Comparison of ENCODE assay signal across 30 cellular contexts in genomic region chr1:207319207-207319606, GRCh38. TPM values are rescaled to one million over a fixed set of nuclear protein-coding genes. Genes with fewer than 3 reads are reported as not detected.
DNase-seq lines count a peak whose midpoint lies in the region; ATAC-seq, FAIRE-seq and TF ChIP-seq lines count a peak whose summit lies in the region.
"Had no signal": no experiment of that assay in that cellular context is flagged by ENCODE, and none has a peak within 500 bp of the region (broad histone marks: within the 10 kb centered on the region; RNA-seq: fewer than 3 reads in every experiment).

No MANE protein-coding gene starts in this region.

- POLR2A ChIA-PET in activated CD4-positive, alpha-beta T cell treated with anti-CD3 and anti-CD28 coated beads, Interleukin-2, amount 10 ng/mL, durations not matched to agents 7 days and 5 days (lab: Charles Lee): no interaction called here
- POLR2A ChIA-PET in activated CD4-positive, alpha-beta T cell treated with anti-CD3 and anti-CD28 coated beads for 36 hours (lab: Charles Lee): no interaction called here
- POLR2A ChIA-PET in activated CD8-positive, alpha-beta T cell treated with anti-CD3 and anti-CD28 coated beads, Interleukin-2, amount 10 ng/mL, durations not matched to agents 7 days and 5 days (lab: Charles Lee): no interaction called here
- POLR2A ChIA-PET in HepG2 (lab: Yijun Ruan, JAX): no interaction called here

- H3K4me3 ChIP-seq in adrenal gland (no peak overlapping the region), HepG2 (replicated peaks in 1 of 3; ENCODE audit: insufficient read depth in 1 of 3, low read depth in 2 of 3, low read length in 3 of 3) (no peak overlapping the region)
- H3K4me3 ChIP-seq: cardiac muscle cell, MG63, neural progenitor cell, thyroid gland had no signal

- H3K36me3 Mint-ChIP-seq in activated CD4-positive, alpha-beta T cell treated with anti-CD3 and anti-CD28 coated beads, Interleukin-2, amount 10 ng/mL, durations not matched to agents 7 days and 5 days (ENCODE audit: low read depth): peaks cover 25% of the 10 kb centered on the region
- H3K36me3 Mint-ChIP-seq in activated CD4-positive, alpha-beta T cell treated with anti-CD3 and anti-CD28 coated beads for 36 hours (ENCODE audit: low read depth): peaks cover 15% of the 10 kb centered on the region
- peaks cover under 1% of the 10 kb centered on the region for H3K36me3 Mint-ChIP-seq in mesothelial cell of epicardium
- H3K36me3 Mint-ChIP-seq in stimulated activated naive B cell treated with anti-CD40 and anti-IgM and Interleukin-4, amounts not matched to agents 10 μg/mL and 1 μg/mL and 100 μg/mL, for 72 hours: peaks cover 6 to 8% of the 10 kb centered on the region in 2 donors
- peaks cover 24% of the 10 kb centered on the region for H3K36me3 Mint-ChIP-seq in activated CD8-positive, alpha-beta T cell treated with anti-CD3 and anti-CD28 coated beads, Interleukin-2, amount 10 ng/mL, durations not matched to agents 7 days and 5 days (ENCODE audit: low read depth)
- H3K36me3 Mint-ChIP-seq: neural progenitor cell had no signal

- no peak for TF ChIP-seq EP300 in HepG2 (IDR thresholded peaks at IDR 0.05; ENCODE audit: low read depth in 2 of 2, low read length in 2 of 2)
- TF ChIP-seq EP300 in HepG2 (CRISPR knock-in tag; IDR thresholded peaks at IDR 0.05; ENCODE audit: borderline replicate concordance): no peak

- no peak for FAIRE-seq in HepG2 (lab: Jason Lieb, UNC)

- H3K4me1 ChIP-seq in adrenal gland (replicated peaks in 1 of 2) (peaks cover 15 to 39% of the 10 kb centered on the region in 2 donors), HepG2 (ENCODE audit: insufficient read depth, low read length) (peaks cover 14% of the 10 kb centered on the region; the same call in 1 of the 2 replicates)
- H3K4me1 ChIP-seq: neural progenitor cell had no signal

- no peak for DNase-seq in activated CD4-positive, alpha-beta T cell treated with anti-CD3 and anti-CD28 coated beads, Interleukin-2, amount 10 ng/mL, durations not matched to agents 7 days and 5 days
- DNase-seq in activated CD4-positive, alpha-beta T cell treated with anti-CD3 and anti-CD28 coated beads for 36 hours: no peak
- DNase-seq in adrenal gland (no peak), mesothelial cell of epicardium (ENCODE audit: low spot score in 2 of 2, unreplicated experiment in 2 of 2) (no peak), NCI-H2227 (lab: John Stamatoyannopoulos, UW; ENCODE audit: unreplicated experiment) (no peak), HepG2 (ENCODE audit: low spot score) (no peak)
- DNase-seq in stimulated activated naive B cell treated with anti-CD40 and anti-IgM and Interleukin-4, amounts not matched to agents 10 μg/mL and 1 μg/mL and 100 μg/mL, for 72 hours: no peak
- no peak for DNase-seq in activated CD8-positive, alpha-beta T cell treated with anti-CD3 and anti-CD28 coated beads, Interleukin-2, amount 10 ng/mL, durations not matched to agents 7 days and 5 days
- DNase-seq: activated CD8-positive, alpha-beta memory T cell treated with anti-CD3 and anti-CD28 coated beads, Interleukin-2, amount 10 ng/mL, durations not matched to agents 7 days and 5 days; activated naive CD4-positive, alpha-beta T cell treated with anti-CD3 and anti-CD28 coated beads for 36 hours; activated T-cell treated with anti-CD3 and anti-CD28 coated beads, Interleukin-2, amount 50 U/mL, for 72 hours; anterior cingulate cortex; cortex of kidney; DMS53; endodermal cell; GDM1; glutamatergic neuron; left colon; MG63; NCI-H1417 treated with DMSO at 0.1 percent for 48 hours; NCI-H2081 treated with DMSO at 0.1 percent for 48 hours; NCI-H446 treated with DMSO at 0.1 percent for 48 hours; stimulated activated CD4-positive, alpha-beta T cell treated with anti-CD3 and anti-CD28 coated beads, Interleukin-4, amount 100 ng/mL, for 4 hours; thyroid gland had no signal

- TF ChIP-seq CTCF in adrenal gland (IDR thresholded peaks at IDR 0.05) (no peak), mesothelial cell of epicardium (IDR thresholded peaks at IDR 0.05; ENCODE audit: unreplicated experiment) (no peak), HepG2 (CRISPR knock-in tag; IDR thresholded peaks at IDR 0.05) (no peak)

- CTCF ChIA-PET in activated CD4-positive, alpha-beta T cell treated with anti-CD3 and anti-CD28 coated beads, Interleukin-2, amount 10 ng/mL, durations not matched to agents 7 days and 5 days (lab: Charles Lee): interaction anchor here (1.2 kb wide), 1 partner anchor 21 kb away, joined by 4 read pairs; no protein-coding TSS in a partner anchor
- CTCF ChIA-PET in activated CD4-positive, alpha-beta T cell treated with anti-CD3 and anti-CD28 coated beads for 36 hours (lab: Charles Lee): interaction anchor here (0.6 to 1.0 kb wide), 2 partner anchors 10 to 42 kb away, joined by 3 to 4 read pairs; no protein-coding TSS in a partner anchor
- CTCF ChIA-PET in activated CD8-positive, alpha-beta T cell treated with anti-CD3 and anti-CD28 coated beads, Interleukin-2, amount 10 ng/mL, durations not matched to agents 7 days and 5 days (lab: Charles Lee): interaction anchor here (5.9 kb wide), 1 partner anchor 86 kb away, joined by 43 read pairs; no protein-coding TSS in a partner anchor
- CTCF ChIA-PET in HepG2 (lab: Yijun Ruan, JAX; ENCODE audit: low intra/inter-chr PET ratio, low total read pairs): no interaction called here

- H3K9me3 ChIP-seq in adrenal gland (replicated peaks in 1 of 3) (no peaks in the 10 kb centered on the region), HepG2 (ENCODE audit: low read length) (no peaks in the 10 kb centered on the region)
- H3K9me3 ChIP-seq: MG63, thyroid gland had no signal

- H3K27ac ChIP-seq in adrenal gland (peak overlapping the region in 3 of 5 donors; percentile 37 to 60 (median 53)), HepG2 (ENCODE audit: extremely low read length, insufficient read depth, low read length) (no peak overlapping the region)
- H3K27ac ChIP-seq: 22Rv1, cardiac muscle cell, neural progenitor cell had no signal

- H3K4me3 Mint-ChIP-seq in activated CD4-positive, alpha-beta T cell treated with anti-CD3 and anti-CD28 coated beads, Interleukin-2, amount 10 ng/mL, durations not matched to agents 7 days and 5 days: no peak overlapping the region
- no peak overlapping the region for H3K4me3 Mint-ChIP-seq in activated CD4-positive, alpha-beta T cell treated with anti-CD3 and anti-CD28 coated beads for 36 hours
- H3K4me3 Mint-ChIP-seq in mesothelial cell of epicardium: no peak overlapping the region
- H3K4me3 Mint-ChIP-seq in stimulated activated naive B cell treated with anti-CD40 and anti-IgM and Interleukin-4, amounts not matched to agents 10 μg/mL and 1 μg/mL and 100 μg/mL, for 72 hours: no peak overlapping the region
- no peak overlapping the region for H3K4me3 Mint-ChIP-seq in activated CD8-positive, alpha-beta T cell treated with anti-CD3 and anti-CD28 coated beads, Interleukin-2, amount 10 ng/mL, durations not matched to agents 7 days and 5 days
- H3K4me3 Mint-ChIP-seq: activated CD4-positive, alpha-beta T cell treated with anti-CD3 and anti-CD28 coated beads, Interleukin-2, amount 10 ng/mL, durations not matched to agents 24 days and 14 days; activated naive CD4-positive, alpha-beta T cell treated with anti-CD3 and anti-CD28 coated beads for 36 hours; endodermal cell; neural progenitor cell; stimulated activated naive CD8-positive, alpha-beta T cell treated with anti-CD3 and anti-CD28 coated beads, Interleukin-15, Interleukin-2, amounts not matched to agents 100 ng/mL and 50 ng/mL, for 24 hours had no signal

- BruUV-seq in HepG2 (replicated peaks; lab: Mats Ljungman, UMichigan): no TSS peak

- no peak for ATAC-seq in activated CD4-positive, alpha-beta T cell treated with anti-CD3 and anti-CD28 coated beads for 36 hours
- no peak for ATAC-seq in stimulated activated naive B cell treated with anti-CD40 and anti-IgM and Interleukin-4, amounts not matched to agents 10 μg/mL and 1 μg/mL and 100 μg/mL, for 72 hours (replicated peaks)
- ATAC-seq in activated CD8-positive, alpha-beta T cell treated with anti-CD3 and anti-CD28 coated beads, Interleukin-2, amount 10 ng/mL, durations not matched to agents 7 days and 5 days: no peak
- no peak for ATAC-seq in HepG2
- ATAC-seq: activated CD8-positive, alpha-beta memory T cell treated with anti-CD3 and anti-CD28 coated beads, Interleukin-2, amount 10 ng/mL, durations not matched to agents 7 days and 5 days; activated T-cell treated with anti-CD3 and anti-CD28 coated beads, Interleukin-2, amount 50 U/mL, for 72 hours; left colon; SK-N-SH treated with all-trans-retinoic acid at 6 μM for 48 hours had no signal

- H3K27me3 Mint-ChIP-seq in activated CD4-positive, alpha-beta T cell treated with anti-CD3 and anti-CD28 coated beads, Interleukin-2, amount 10 ng/mL, durations not matched to agents 7 days and 5 days: no peaks in the 10 kb centered on the region
- no peaks in the 10 kb centered on the region for H3K27me3 Mint-ChIP-seq in activated CD4-positive, alpha-beta T cell treated with anti-CD3 and anti-CD28 coated beads for 36 hours
- H3K27me3 Mint-ChIP-seq in mesothelial cell of epicardium (ENCODE audit: low read depth): peaks cover 8% of the 10 kb centered on the region
- H3K27me3 Mint-ChIP-seq in stimulated activated naive B cell treated with anti-CD40 and anti-IgM and Interleukin-4, amounts not matched to agents 10 μg/mL and 1 μg/mL and 100 μg/mL, for 72 hours: no peaks in the 10 kb centered on the region
- H3K27me3 Mint-ChIP-seq in activated CD8-positive, alpha-beta T cell treated with anti-CD3 and anti-CD28 coated beads, Interleukin-2, amount 10 ng/mL, durations not matched to agents 7 days and 5 days (ENCODE audit: low read depth): peaks cover 2% of the 10 kb centered on the region
- H3K27me3 Mint-ChIP-seq: stimulated activated naive CD8-positive, alpha-beta T cell treated with anti-CD3 and anti-CD28 coated beads, Interleukin-15, Interleukin-2, amounts not matched to agents 100 ng/mL and 50 ng/mL, for 24 hours had no signal

- H3K4me1 Mint-ChIP-seq in activated CD4-positive, alpha-beta T cell treated with anti-CD3 and anti-CD28 coated beads, Interleukin-2, amount 10 ng/mL, durations not matched to agents 7 days and 5 days: peaks cover 37% of the 10 kb centered on the region
- H3K4me1 Mint-ChIP-seq in activated CD4-positive, alpha-beta T cell treated with anti-CD3 and anti-CD28 coated beads for 36 hours: peaks cover 23% of the 10 kb centered on the region
- H3K4me1 Mint-ChIP-seq in mesothelial cell of epicardium: peaks cover 53% of the 10 kb centered on the region
- H3K4me1 Mint-ChIP-seq in stimulated activated naive B cell treated with anti-CD40 and anti-IgM and Interleukin-4, amounts not matched to agents 10 μg/mL and 1 μg/mL and 100 μg/mL, for 72 hours: peaks cover 31 to 38% of the 10 kb centered on the region in 2 donors
- H3K4me1 Mint-ChIP-seq in activated CD8-positive, alpha-beta T cell treated with anti-CD3 and anti-CD28 coated beads, Interleukin-2, amount 10 ng/mL, durations not matched to agents 7 days and 5 days (ENCODE audit: low read depth): peaks cover 27% of the 10 kb centered on the region

- H3K27ac Mint-ChIP-seq in activated CD4-positive, alpha-beta T cell treated with anti-CD3 and anti-CD28 coated beads, Interleukin-2, amount 10 ng/mL, durations not matched to agents 7 days and 5 days: peak overlapping the region; percentile 5
- no peak overlapping the region for H3K27ac Mint-ChIP-seq in activated CD4-positive, alpha-beta T cell treated with anti-CD3 and anti-CD28 coated beads for 36 hours
- H3K27ac Mint-ChIP-seq in mesothelial cell of epicardium: peak overlapping the region; percentile 89
- H3K27ac Mint-ChIP-seq in stimulated activated naive B cell treated with anti-CD40 and anti-IgM and Interleukin-4, amounts not matched to agents 10 μg/mL and 1 μg/mL and 100 μg/mL, for 72 hours: peak overlapping the region; percentile 25
- no peak overlapping the region for H3K27ac Mint-ChIP-seq in activated CD8-positive, alpha-beta T cell treated with anti-CD3 and anti-CD28 coated beads, Interleukin-2, amount 10 ng/mL, durations not matched to agents 7 days and 5 days
- H3K27ac Mint-ChIP-seq: activated T-cell treated with anti-CD3 and anti-CD28 coated beads, Interleukin-2, amount 50 U/mL, for 72 hours; endodermal cell; neural progenitor cell; stimulated activated naive CD8-positive, alpha-beta T cell treated with anti-CD3 and anti-CD28 coated beads, Interleukin-15, Interleukin-2, amounts not matched to agents 100 ng/mL and 50 ng/mL, for 24 hours had no signal

- no peak overlapping the region for H2AFZ ChIP-seq in HepG2 (ENCODE audit: low read length)
- H2AFZ ChIP-seq: neural progenitor cell had no signal

- in situ Hi-C loops in HepG2 (cut with HindIII; ENCODE audit: extremely low pct_ligation_motif_present, low pct_unique_long_range_greater_than_20kb): no loop called here

- H3K27me3 ChIP-seq in adrenal gland (no peaks in the 10 kb centered on the region), HepG2 (ENCODE audit: control insufficient read depth in 1 of 2, insufficient read depth in 2 of 2, low read length in 2 of 2) (no peaks in the 10 kb centered on the region; a peak in 2 of 5 replicates)
- H3K27me3 ChIP-seq: cardiac muscle cell, MG63, neural progenitor cell, thyroid gland had no signal

- no peaks in the 10 kb centered on the region for H3K79me2 ChIP-seq in HepG2 (ENCODE audit: insufficient read depth, low read length)

- TF ChIP-seq RAD21 in HepG2 (CRISPR knock-in tag; IDR thresholded peaks at IDR 0.05): no peak

- TF ChIP-seq POLR2A in adrenal gland (IDR thresholded peaks at IDR 0.05) (no peak), HepG2 (IDR thresholded peaks at IDR 0.05; ENCODE audit: insufficient read depth in 1 of 2, low read depth in 2 of 2, low read length in 2 of 2) (no peak)

- H4K20me1 ChIP-seq in HepG2 (ENCODE audit: insufficient read depth, low read length): no peaks in the 10 kb centered on the region

- no peak overlapping the region for H3K4me2 ChIP-seq in HepG2 (ENCODE audit: low read depth, low read length)
- H3K4me2 ChIP-seq: neural progenitor cell had no signal

- H3K9me3 Mint-ChIP-seq in activated CD4-positive, alpha-beta T cell treated with anti-CD3 and anti-CD28 coated beads, Interleukin-2, amount 10 ng/mL, durations not matched to agents 7 days and 5 days: peaks cover 6% of the 10 kb centered on the region
- H3K9me3 Mint-ChIP-seq in activated CD4-positive, alpha-beta T cell treated with anti-CD3 and anti-CD28 coated beads for 36 hours (ENCODE audit: low read depth): no peaks in the 10 kb centered on the region
- no peaks in the 10 kb centered on the region for H3K9me3 Mint-ChIP-seq in mesothelial cell of epicardium
- H3K9me3 Mint-ChIP-seq in stimulated activated naive B cell treated with anti-CD40 and anti-IgM and Interleukin-4, amounts not matched to agents 10 μg/mL and 1 μg/mL and 100 μg/mL, for 72 hours: no peaks in the 10 kb centered on the region
- no peaks in the 10 kb centered on the region for H3K9me3 Mint-ChIP-seq in activated CD8-positive, alpha-beta T cell treated with anti-CD3 and anti-CD28 coated beads, Interleukin-2, amount 10 ng/mL, durations not matched to agents 7 days and 5 days (ENCODE audit: insufficient read depth)
- H3K9me3 Mint-ChIP-seq: activated naive CD4-positive, alpha-beta T cell treated with anti-CD3 and anti-CD28 coated beads for 36 hours; endodermal cell; neural progenitor cell; stimulated activated naive CD8-positive, alpha-beta T cell treated with anti-CD3 and anti-CD28 coated beads, Interleukin-15, Interleukin-2, amounts not matched to agents 100 ng/mL and 50 ng/mL, for 24 hours had no signal

- H3K9ac ChIP-seq in HepG2 (ENCODE audit: insufficient read depth, low read depth, low read length): no peak overlapping the region
- H3K9ac ChIP-seq: neural progenitor cell had no signal

- intact Hi-C loops in activated CD4-positive, alpha-beta T cell treated with anti-CD3 and anti-CD28 coated beads for 36 hours (cut with DNase I, micrococcal nuclease): no loop called here
- intact Hi-C loops in adrenal gland (cut with DNase I) (no loop called here), HepG2 (cut with micrococcal nuclease; ENCODE audit: unreplicated experiment) (no loop called here)

- peaks cover 0 to 8% of the 10 kb centered on the region in 2 donors for H3K36me3 ChIP-seq in adrenal gland (replicated peaks in 1 of 2)
- no peaks in the 10 kb centered on the region for H3K36me3 ChIP-seq in HepG2 (replicated peaks in 1 of 2; ENCODE audit: control insufficient read depth in 1 of 2, insufficient read depth in 2 of 2, low read length in 2 of 2)
- H3K36me3 ChIP-seq: cardiac muscle cell, neural progenitor cell, thyroid gland had no signal

RNA-seq across cellular contexts. Expression of gene CD55, which starts 2.3 kb away (rescaled TPM):
- 100 to 1,000 TPM in 1 of 2 experiments, 10 to 100 TPM in 1; 92.0 to 117 TPM for total RNA-seq in activated CD4-positive, alpha-beta T cell treated with anti-CD3 and anti-CD28 coated beads, Interleukin-2, amount 10 ng/mL, durations not matched to agents 7 days and 5 days
- total RNA-seq in activated CD4-positive, alpha-beta T cell treated with anti-CD3 and anti-CD28 coated beads for 36 hours: 10 to 100 TPM; 56.8 to 92.7 TPM
- total RNA-seq in adrenal gland: 100 to 1,000 TPM; 161 to 600 (median 271) TPM
- polyA plus RNA-seq in adrenal gland: 100 to 1,000 TPM in 1 of 3 donors, 10 to 100 TPM in 2; 79.4 to 248 (median 96.8) TPM
- 35.1 to 37.9 TPM (median 35.3 TPM) in 3 replicates for total RNA-seq in mesothelial cell of epicardium
- total RNA-seq in activated CD8-positive, alpha-beta T cell treated with anti-CD3 and anti-CD28 coated beads, Interleukin-2, amount 10 ng/mL, durations not matched to agents 7 days and 5 days: 10 to 100 TPM; 82.1 to 85.5 TPM
- total RNA-seq in HepG2 (2016; rRNA removed; fragmentation: Illumina TruSeq; extraction: Trizol): 2.7 and 6.0 TPM in 2 replicates
- total RNA-seq in HepG2 (2016; cell fraction: cytosol; rRNA removed; fragmentation: Illumina TruSeq; extraction: Trizol; ENCODE audit: low read depth): 0.79 and 0.91 TPM in 2 replicates
- 2.9 and 6.1 TPM in 2 replicates for total RNA-seq in HepG2 (2016; cell fraction: insoluble cytoplasmic fraction; rRNA removed; fragmentation: Illumina TruSeq; extraction: Trizol)
- total RNA-seq in HepG2 (2016; cell fraction: membrane; rRNA removed; fragmentation: Illumina TruSeq; extraction: Trizol): 1.9 TPM in 2 replicates
- 7.4 and 8.5 TPM in 2 replicates for total RNA-seq in HepG2 (2016; cell fraction: nucleus; rRNA removed; fragmentation: Illumina TruSeq; extraction: Trizol)
- polyA plus RNA-seq in HepG2 (2011; rRNA removed): 48.7 and 56.0 TPM in 2 replicates
- 28.9 and 51.0 TPM in 2 replicates for polyA plus RNA-seq in HepG2 (2011; cell fraction: cytosol; rRNA removed)
- polyA plus RNA-seq in HepG2 (2011; cell fraction: nucleus; rRNA removed): 11.6 and 15.8 TPM in 2 replicates
- 36.4 and 48.7 TPM in 2 replicates for polyA plus RNA-seq in HepG2 (2012)
- polyA plus RNA-seq in HepG2 (2016; cell fraction: cytosol; fragmentation: Illumina TruSeq; extraction: Trizol; ENCODE audit: low read depth): 1.5 and 1.8 TPM in 2 replicates
- polyA plus RNA-seq in HepG2 (2016; cell fraction: insoluble cytoplasmic fraction; fragmentation: Illumina TruSeq; extraction: Trizol; ENCODE audit: low read depth): 4.6 and 4.8 TPM in 2 replicates
- polyA plus RNA-seq in HepG2 (2016; cell fraction: membrane; fragmentation: Illumina TruSeq; extraction: Trizol; ENCODE audit: low read depth): 2.2 and 2.3 TPM in 2 replicates
- polyA plus RNA-seq in HepG2 (2016; cell fraction: nucleus; fragmentation: Illumina TruSeq; extraction: Trizol; ENCODE audit: insufficient read depth, low read depth): 11.4 and 16.1 TPM in 2 replicates
- polyA minus RNA-seq in HepG2 (2011; rRNA and poly(A)+ RNA removed; ENCODE audit: low replicate concordance): 17.0 and 617 TPM in 2 replicates
- polyA minus RNA-seq in HepG2 (2011; cell fraction: cytosol; rRNA and poly(A)+ RNA removed): 24.7 and 25.8 TPM in 2 replicates
- 42.5 and 44.9 TPM in 2 replicates for polyA minus RNA-seq in HepG2 (2011; cell fraction: nucleus; rRNA and poly(A)+ RNA removed)

Comparison
In these comparisons a context has a peak if more than half of its experiments do, and no peak if none do; other contexts are left out.
1. H3K27ac Mint-ChIP-seq: peak in activated CD4-positive, alpha-beta T cell treated with anti-CD3 and anti-CD28 coated beads, Interleukin-2, amount 10 ng/mL, durations not matched to agents 7 days and 5 days (single experiment), mesothelial cell of epicardium (single experiment) and stimulated activated naive B cell treated with anti-CD40 and anti-IgM and Interleukin-4, amounts not matched to agents 10 μg/mL and 1 μg/mL and 100 μg/mL, for 72 hours (single experiment); none in activated CD4-positive, alpha-beta T cell treated with anti-CD3 and anti-CD28 coated beads for 36 hours (single experiment) and activated CD8-positive, alpha-beta T cell treated with anti-CD3 and anti-CD28 coated beads, Interleukin-2, amount 10 ng/mL, durations not matched to agents 7 days and 5 days (single experiment).